ENCODE assay signal across 9 cellular contexts in genomic region chr10:119252470-119253151, GRCh38. TPM values are rescaled to one million over a fixed set of nuclear protein-coding genes. Genes with fewer than 3 reads are reported as not detected.
DNase-seq lines count a peak whose midpoint lies in the region; ATAC-seq lines count a peak whose summit lies in the region.
"Had no signal": no experiment of that assay in that cellular context is flagged by ENCODE, and none has a peak within 500 bp of the region (broad histone marks: within the 10 kb centered on the region; RNA-seq: fewer than 3 reads in every experiment).

No MANE protein-coding gene starts in this region.

- peaks cover 54% of the 10 kb centered on the region for H3K4me1 Mint-ChIP-seq in activated T-helper 1 cell treated with anti-CD3 and anti-CD28 coated beads, Interleukin-12 subunit alpha, Interleukin-12 subunit beta, Interleukin-2, Interleukin-4 antibody, amounts not matched to agents 30 ng/mL and 10 ng/mL and 1 ng/mL, durations not matched to agents 14 hours and 24 hours and 36 hours (ENCODE audit: low read depth)

- peaks cover 18% of the 10 kb centered on the region for H3K36me3 Mint-ChIP-seq in activated T-helper 1 cell treated with anti-CD3 and anti-CD28 coated beads, Interleukin-12 subunit alpha, Interleukin-12 subunit beta, Interleukin-2, Interleukin-4 antibody, amounts not matched to agents 30 ng/mL and 10 ng/mL and 1 ng/mL, durations not matched to agents 14 hours and 24 hours and 36 hours (ENCODE audit: low read depth)

- no peaks in the 10 kb centered on the region for H3K27me3 ChIP-seq in GM23248 (replicated peaks; ENCODE audit: insufficient read depth)
- no peaks in the 10 kb centered on the region for H3K27me3 ChIP-seq in skeletal muscle satellite cell (ENCODE audit: control insufficient read depth, insufficient read depth, low read length)

- no peaks in the 10 kb centered on the region for H3K9me3 Mint-ChIP-seq in activated T-helper 1 cell treated with anti-CD3 and anti-CD28 coated beads, Interleukin-12 subunit alpha, Interleukin-12 subunit beta, Interleukin-2, Interleukin-4 antibody, amounts not matched to agents 30 ng/mL and 10 ng/mL and 1 ng/mL, durations not matched to agents 14 hours and 24 hours and 36 hours
- H3K9me3 Mint-ChIP-seq: T-helper 1 cell treated with Interleukin-12 subunit alpha and Interleukin-12 subunit beta and Interleukin-4 antibody, amounts not matched to agents 30 μg/mL and 1 μg/mL, for 36 hours had no signal

- H3K9ac ChIP-seq in GM23248 (peak overlapping the region; percentile 82), skeletal muscle satellite cell (ENCODE audit: low read depth, low read length) (peak overlapping the region; percentile 24)

- H3K27ac Mint-ChIP-seq in activated T-helper 1 cell treated with anti-CD3 and anti-CD28 coated beads, Interleukin-12 subunit alpha, Interleukin-12 subunit beta, Interleukin-2, Interleukin-4 antibody, amounts not matched to agents 30 ng/mL and 10 ng/mL and 1 ng/mL, durations not matched to agents 14 hours and 24 hours and 36 hours, result peak overlapping the region; percentile 82
- H3K27ac Mint-ChIP-seq: T-helper 1 cell treated with Interleukin-12 subunit alpha and Interleukin-12 subunit beta and Interleukin-4 antibody, amounts not matched to agents 30 μg/mL and 1 μg/mL, for 36 hours had no signal

- no peak overlapping the region for H2AFZ ChIP-seq in GM23248

- DNase-seq in GM23248, result no peak
- no peak for DNase-seq in activated T-helper 1 cell treated with anti-CD3 and anti-CD28 coated beads, Interleukin-12 subunit alpha, Interleukin-12 subunit beta, Interleukin-2, Interleukin-4 antibody, amounts not matched to agents 30 ng/mL and 10 ng/mL and 1 ng/mL, durations not matched to agents 14 hours and 24 hours and 36 hours (ENCODE audit: low spot score)
- no peak for DNase-seq in left lobe of liver (ENCODE audit: low spot score)
- DNase-seq in AML-193 (lab: John Stamatoyannopoulos, UW), result no peak
- no peak for DNase-seq in stimulated activated CD4-positive, alpha-beta T cell treated with anti-CD3 and anti-CD28 coated beads, Interleukin-4, amount 100 ng/mL, for 1 hour
- DNase-seq in NOMO-1 treated with dmso at 0.1 percent for 144 hours (lab: John Stamatoyannopoulos, UW; ENCODE audit: unreplicated experiment), result no peak

- H3K4me3 Mint-ChIP-seq in activated T-helper 1 cell treated with anti-CD3 and anti-CD28 coated beads, Interleukin-12 subunit alpha, Interleukin-12 subunit beta, Interleukin-2, Interleukin-4 antibody, amounts not matched to agents 30 ng/mL and 10 ng/mL and 1 ng/mL, durations not matched to agents 14 hours and 24 hours and 36 hours, result no peak overlapping the region
- H3K4me3 Mint-ChIP-seq: T-helper 1 cell treated with Interleukin-12 subunit alpha and Interleukin-12 subunit beta and Interleukin-4 antibody, amounts not matched to agents 30 μg/mL and 1 μg/mL, for 36 hours had no signal

- peak overlapping the region; percentile 96 for H3K27ac ChIP-seq in GM23248

- intact Hi-C loops in activated T-helper 1 cell treated with anti-CD3 and anti-CD28 coated beads, Interleukin-12 subunit alpha, Interleukin-12 subunit beta, Interleukin-2, Interleukin-4 antibody, amounts not matched to agents 30 ng/mL and 10 ng/mL and 1 ng/mL, durations not matched to agents 14 hours and 24 hours and 36 hours (cut with micrococcal nuclease), result no loop called here

- ATAC-seq in left lobe of liver, result peak; percentile 52
- ATAC-seq in HG03159 (IDR thresholded peaks at IDR 0.05; ENCODE audit: unreplicated experiment), result no peak

- no peaks in the 10 kb centered on the region for H4K20me1 ChIP-seq in GM23248 (ENCODE audit: insufficient read depth)

- H3K9me2 ChIP-seq in GM23248 (ENCODE audit: insufficient read depth), result no peaks in the 10 kb centered on the region

- H3K27me3 Mint-ChIP-seq in activated T-helper 1 cell treated with anti-CD3 and anti-CD28 coated beads, Interleukin-12 subunit alpha, Interleukin-12 subunit beta, Interleukin-2, Interleukin-4 antibody, amounts not matched to agents 30 ng/mL and 10 ng/mL and 1 ng/mL, durations not matched to agents 14 hours and 24 hours and 36 hours (ENCODE audit: insufficient read depth), result no peaks in the 10 kb centered on the region

- peaks cover 69% of the 10 kb centered on the region for H3K79me2 ChIP-seq in GM23248 (ENCODE audit: insufficient read depth)

- H3K4me1 ChIP-seq in GM23248 (ENCODE audit: insufficient read depth), result peaks cover 60% of the 10 kb centered on the region
- H3K4me1 ChIP-seq in skeletal muscle satellite cell (ENCODE audit: control insufficient read depth, insufficient read depth, low read length), result peaks cover 41% of the 10 kb centered on the region

- H3K9me3 ChIP-seq in GM23248 (ENCODE audit: low read depth), result no peaks in the 10 kb centered on the region
- H3K9me3 ChIP-seq in skeletal muscle satellite cell (replicated peaks; ENCODE audit: low read length), result no peaks in the 10 kb centered on the region

- H3K4me2 ChIP-seq in GM23248 (ENCODE audit: unreplicated experiment) (peak overlapping the region; percentile 59), skeletal muscle satellite cell (ENCODE audit: low read length) (peak overlapping the region; percentile 43)

- WGBS in GM23248 (ENCODE audit: low coverage in 1 of 2, low lambda C conversion rate in 2 of 2, missing lambda C conversion rate in 2 of 2), 2 experiments, result 95% methylated on average over 10 of the region's 10 CpGs

- in situ Hi-C loops in GM23248 (cut with MboI), result no loop called here

- H3K36me3 ChIP-seq in GM23248 (ENCODE audit: low read depth) (no peaks in the 10 kb centered on the region), skeletal muscle satellite cell (ENCODE audit: insufficient read depth, low read length) (no peaks in the 10 kb centered on the region)

- H3F3A ChIP-seq in GM23248 (ENCODE audit: insufficient read depth), result peaks cover 56% of the 10 kb centered on the region

- H3K4me3 ChIP-seq in GM23248 (peak overlapping the region; percentile 36; the same call in 1 of the 2 replicates), skeletal muscle satellite cell (ENCODE audit: low read length) (no peak overlapping the region)

RNA-seq across cellular contexts. Expression of gene GRK5, which starts 45.2 kb away (rescaled TPM):
- total RNA-seq in GM23248 (2014; rRNA removed; shearing (Covaris generic)), result 13.7 and 16.4 TPM in 2 replicates
- polyA plus RNA-seq in GM23248 (2016; fragmentation: Nextera tagmentation; extraction: Ambion mirVana), result 4.3 and 5.2 TPM in 2 replicates
- total RNA-seq in activated T-helper 1 cell treated with anti-CD3 and anti-CD28 coated beads, Interleukin-12 subunit alpha, Interleukin-12 subunit beta, Interleukin-2, Interleukin-4 antibody, amounts not matched to agents 30 ng/mL and 10 ng/mL and 1 ng/mL, durations not matched to agents 14 hours and 24 hours and 36 hours, result 25.3 and 25.8 TPM in 2 replicates
- 8.4 TPM for total RNA-seq in left lobe of liver
- total RNA-seq in skeletal muscle satellite cell (2012; rRNA removed), result 5.1 and 6.8 TPM in 2 replicates
